ENCODE assay signal across 26 cellular contexts in the genomic region with DNA sequence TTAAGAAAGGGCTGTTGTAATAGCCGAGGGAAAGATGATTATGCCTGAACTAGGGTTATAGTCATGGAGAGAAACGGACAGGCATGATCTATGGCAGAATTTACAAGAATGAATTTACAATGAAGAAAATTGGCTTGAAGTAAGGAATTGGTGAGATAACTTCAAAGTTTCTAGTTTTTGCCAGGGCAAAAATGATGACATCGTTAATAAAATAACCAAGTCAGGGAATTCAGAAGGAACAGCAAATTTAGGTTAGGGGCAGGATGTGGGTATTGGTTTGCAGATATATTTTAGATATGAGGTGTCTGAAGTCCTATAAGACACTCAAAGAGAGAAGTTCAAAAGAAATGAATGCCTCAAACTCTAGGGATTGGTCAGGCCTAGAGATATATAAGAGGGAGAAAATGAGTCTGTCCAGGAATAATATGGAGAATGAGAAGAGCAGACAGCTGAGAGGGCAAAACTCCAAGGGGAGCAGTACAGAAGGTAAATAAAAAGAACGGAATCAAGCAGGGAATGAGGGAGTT.
DNase-seq lines count a peak whose midpoint lies in the region; ATAC-seq, FAIRE-seq and TF ChIP-seq lines count a peak whose summit lies in the region.
"Had no signal": no experiment of that assay in that cellular context is flagged by ENCODE, and none has a peak within 500 bp of the region (broad histone marks: within the 10 kb centered on the region; RNA-seq: fewer than 3 reads in every experiment).

No MANE protein-coding gene starts in this region.

- in situ Hi-C loops in IMR-90 (cut with MboI; ENCODE audit: low sequenced_read_pairs): no loop called here
- in situ Hi-C loops in GM12878 (cut with MboI): no loop called here

- no peak for TF ChIP-seq EP300 in GM12878 (IDR thresholded peaks at IDR 0.05; ENCODE audit: borderline replicate concordance in 1 of 2, control insufficient read depth in 1 of 2, low read depth in 2 of 2, low read length in 2 of 2)

- H3K27me3 Mint-ChIP-seq in activated T-cell treated with anti-CD3 and anti-CD28 coated beads, Interleukin-2, amount 50 U/mL, for 72 hours (ENCODE audit: low read depth): no peaks in the 10 kb centered on the region
- H3K27me3 Mint-ChIP-seq: IgD-negative memory B cell had no signal

- H3K4me2 ChIP-seq in IMR-90 (ENCODE audit: low read depth, low read length) (no peak overlapping the region), GM12878 (ENCODE audit: control insufficient read depth, insufficient read depth) (no peak overlapping the region)
- H3K4me2 ChIP-seq: smooth muscle cell had no signal

- H3K36me3 Mint-ChIP-seq in activated T-cell treated with anti-CD3 and anti-CD28 coated beads, Interleukin-2, amount 50 U/mL, for 72 hours (ENCODE audit: insufficient read depth in 2 of 2): peaks cover 15 to 16% of the 10 kb centered on the region in 2 donors
- peaks cover 73% of the 10 kb centered on the region for H3K36me3 Mint-ChIP-seq in stimulated activated effector memory CD8-positive, alpha-beta T cell treated with anti-CD3 and anti-CD28 coated beads, Interleukin-12 subunit alpha, Interleukin-12 subunit beta, amount 100 ng/mL, for 72 hours

- H3K4me3 ChIP-seq in IMR-90 (ENCODE audit: insufficient read depth, low read depth, low read length) (no peak overlapping the region), GM12878 (no peak overlapping the region), WERI-Rb-1 (ENCODE audit: low read depth, low read length) (no peak overlapping the region)
- H3K4me3 ChIP-seq: BLaER1 treated with 17β-estradiol and CSF1 and Interleukin-3, amounts not matched to agents 10 nM and 100 nM; body of pancreas; heart right ventricle; SJSA1; smooth muscle cell; testis had no signal

- POLR2A ChIA-PET in IMR-90 (lab: Charles Lee; ENCODE audit: unreplicated experiment): no interaction called here
- POLR2A ChIA-PET in GM12878 (lab: Charles Lee): no interaction called here

- H2AK5ac ChIP-seq in IMR-90 (ENCODE audit: low read depth, low read length): no peak overlapping the region

- H3K9me3 Mint-ChIP-seq in activated T-cell treated with anti-CD3 and anti-CD28 coated beads, Interleukin-2, amount 50 U/mL, for 72 hours: no peaks in the 10 kb centered on the region
- H3K9me3 Mint-ChIP-seq in stimulated activated effector memory CD8-positive, alpha-beta T cell treated with anti-CD3 and anti-CD28 coated beads, Interleukin-12 subunit alpha, Interleukin-12 subunit beta, amount 100 ng/mL, for 72 hours: no peaks in the 10 kb centered on the region
- H3K9me3 Mint-ChIP-seq: IgD-negative memory B cell had no signal

- H3K27me3 ChIP-seq in IMR-90 (ENCODE audit: control insufficient read depth, insufficient read depth, low read length) (no peaks in the 10 kb centered on the region), GM12878 (replicated peaks in 1 of 2; ENCODE audit: control insufficient read depth in 2 of 2, insufficient read depth in 2 of 2, low read length in 1 of 2) (no peaks in the 10 kb centered on the region), WERI-Rb-1 (ENCODE audit: insufficient read depth, low read depth, severe bottlenecking) (no peaks in the 10 kb centered on the region)
- H3K27me3 ChIP-seq: BLaER1 treated with 17β-estradiol and CSF1 and Interleukin-3, amounts not matched to agents 10 nM and 100 nM; body of pancreas; heart right ventricle; SJSA1; testis had no signal

- no peak overlapping the region for H4K91ac ChIP-seq in IMR-90 (ENCODE audit: insufficient read depth, low read depth, low read length)

- no peak for FAIRE-seq in GM12878 (lab: Jason Lieb, UNC)
- FAIRE-seq: GM19239, urothelium cell line had no signal

- dilution Hi-C loops in IMR-90 (cut with HindIII; ENCODE audit: low sequenced_read_pairs, unreplicated experiment): no loop called here

- no peaks in the 10 kb centered on the region for H3K9me1 ChIP-seq in IMR-90 (ENCODE audit: insufficient read depth, low read length)

- H2BK120ac ChIP-seq in IMR-90 (ENCODE audit: low read depth, low read length): no peak overlapping the region

- H3K18ac ChIP-seq in IMR-90 (ENCODE audit: low read depth, low read length): no peak overlapping the region

- peak in 1 of 2 donors; percentile 70 for ATAC-seq in activated T-cell treated with anti-CD3 and anti-CD28 coated beads, Interleukin-2, amount 50 U/mL, for 72 hours (replicated peaks in 1 of 2)
- ATAC-seq in IMR-90 (ENCODE audit: low read depth) (no peak), GM12878 (no peak), GM19452 (IDR thresholded peaks at IDR 0.05; ENCODE audit: unreplicated experiment) (no peak), HG03432 (IDR thresholded peaks at IDR 0.05; ENCODE audit: unreplicated experiment) (no peak)
- ATAC-seq in stimulated activated effector memory CD8-positive, alpha-beta T cell treated with anti-CD3 and anti-CD28 coated beads, Interleukin-12 subunit alpha, Interleukin-12 subunit beta, amount 100 ng/mL, for 72 hours: peak; percentile 79
- ATAC-seq: body of pancreas, heart right ventricle, left cardiac atrium had no signal

- H3K4me1 Mint-ChIP-seq in activated T-cell treated with anti-CD3 and anti-CD28 coated beads, Interleukin-2, amount 50 U/mL, for 72 hours (ENCODE audit: low read depth): peaks cover 16% of the 10 kb centered on the region
- peaks cover 16% of the 10 kb centered on the region for H3K4me1 Mint-ChIP-seq in stimulated activated effector memory CD8-positive, alpha-beta T cell treated with anti-CD3 and anti-CD28 coated beads, Interleukin-12 subunit alpha, Interleukin-12 subunit beta, amount 100 ng/mL, for 72 hours
- H3K4me1 Mint-ChIP-seq: IgD-negative memory B cell had no signal

- H4K5ac ChIP-seq in IMR-90 (ENCODE audit: low read depth, low read length): no peak overlapping the region

- TF ChIP-seq CTCF in IMR-90 (conservative IDR thresholded peaks at IDR 0.05; ENCODE audit: low read depth, low read length): no peak
- no peak for TF ChIP-seq CTCF in GM12878 (IDR thresholded peaks at IDR 0.05 in 2 of 3, conservative IDR thresholded peaks at IDR 0.05 in 1 of 3; ENCODE audit: control insufficient read depth in 2 of 3, extremely low read depth in 1 of 3, insufficient read depth in 1 of 3, low read depth in 3 of 3, low read length in 3 of 3)
- TF ChIP-seq CTCF in WERI-Rb-1 (IDR thresholded peaks at IDR 0.05; ENCODE audit: low read depth, low read length): no peak

- H3K9me3 ChIP-seq in IMR-90 (ENCODE audit: control insufficient read depth, insufficient read depth, low read length): no peaks in the 10 kb centered on the region
- H3K9me3 ChIP-seq in GM12878 (replicated peaks; ENCODE audit: control insufficient read depth, insufficient read depth, low read length): no peaks in the 10 kb centered on the region
- no peaks in the 10 kb centered on the region for H3K9me3 ChIP-seq in WERI-Rb-1 (ENCODE audit: severe bottlenecking)
- H3K9me3 ChIP-seq: BLaER1 treated with 17β-estradiol and CSF1 and Interleukin-3, amounts not matched to agents 10 nM and 100 nM; body of pancreas; heart right ventricle; SJSA1; testis had no signal

- CTCF ChIA-PET in IMR-90 (lab: Yijun Ruan, JAX) (no interaction called here), GM12878 (lab: Yijun Ruan, JAX) (no interaction called here)

- no peak for TF ChIP-seq POLR2A in IMR-90 (IDR thresholded peaks at IDR 0.05; ENCODE audit: low read depth, low read length)
- no peak for TF ChIP-seq POLR2A in GM12878 (IDR thresholded peaks at IDR 0.05; ENCODE audit: low read depth, low read length)

- no peaks in the 10 kb centered on the region; a peak in 1 of 4 replicates for H3K79me1 ChIP-seq in IMR-90 (ENCODE audit: low read depth in 1 of 2, low read length in 2 of 2)

- H3K36me3 ChIP-seq in IMR-90 (ENCODE audit: control insufficient read depth, insufficient read depth, low read length) (peaks cover 27% of the 10 kb centered on the region), GM12878 (ENCODE audit: control insufficient read depth in 2 of 2, insufficient read depth in 2 of 2, low read length in 1 of 2) (peaks cover 5 to 37% of the 10 kb centered on the region in 2 experiments), WERI-Rb-1 (peaks cover 64% of the 10 kb centered on the region)

- H3K23ac ChIP-seq in IMR-90 (ENCODE audit: low read depth, low read length): no peak overlapping the region

- H2BK5ac ChIP-seq in IMR-90 (ENCODE audit: low read depth, low read length, poor library complexity, severe bottlenecking): no peak overlapping the region

- SMC1A ChIA-PET in GM12878 (lab: Charles Lee; ENCODE audit: uncharacterized antibody, unreplicated experiment): interaction anchor here (0.7 kb wide), 1 partner anchor 22 kb away, joined by 3 read pairs; no protein-coding TSS in a partner anchor

- H2BK20ac ChIP-seq in IMR-90 (ENCODE audit: low read depth, low read length): no peak overlapping the region

- no peak overlapping the region for H3K14ac ChIP-seq in IMR-90 (replicated peaks; ENCODE audit: low read depth, low read length)

- RAD21 ChIA-PET in GM12878 (lab: Charles Lee; ENCODE audit: unreplicated experiment): no interaction called here

- no peaks in the 10 kb centered on the region for H4K20me1 ChIP-seq in IMR-90 (ENCODE audit: insufficient read depth, low read length)
- H4K20me1 ChIP-seq in GM12878 (ENCODE audit: control insufficient read depth, insufficient read depth): no peaks in the 10 kb centered on the region
- H4K20me1 ChIP-seq: BLaER1 treated with 17β-estradiol and CSF1 and Interleukin-3, amounts not matched to agents 10 nM and 100 nM had no signal

- no peak overlapping the region for H3K56ac ChIP-seq in IMR-90 (ENCODE audit: extremely low read depth, insufficient read depth, low read length)

- peak overlapping the region; percentile 66 for H3K27ac Mint-ChIP-seq in activated T-cell treated with anti-CD3 and anti-CD28 coated beads, Interleukin-2, amount 50 U/mL, for 72 hours
- H3K27ac Mint-ChIP-seq in stimulated activated effector memory CD8-positive, alpha-beta T cell treated with anti-CD3 and anti-CD28 coated beads, Interleukin-12 subunit alpha, Interleukin-12 subunit beta, amount 100 ng/mL, for 72 hours: peak overlapping the region; percentile 63

- H3K27ac ChIP-seq in IMR-90 (ENCODE audit: insufficient read depth, low read length) (no peak overlapping the region), GM12878 (ENCODE audit: control insufficient read depth, insufficient read depth) (no peak overlapping the region), WERI-Rb-1 (no peak overlapping the region)
- H3K27ac ChIP-seq: BLaER1 treated with 17β-estradiol and CSF1 and Interleukin-3, amounts not matched to agents 10 nM and 100 nM; body of pancreas; heart right ventricle; SJSA1; testis; VCaP had no signal

- H3K4ac ChIP-seq in IMR-90 (ENCODE audit: low read depth, low read length): no peak overlapping the region

- WGBS in IMR-90 (ENCODE audit: extremely low coverage in 2 of 2, insufficient read length in 1 of 2), 2 experiments: 100% methylated on average over 2 of the region's 4 CpGs; no CpG with 5 or more reads in 1 of the 2 experiments
- 100% methylated on average over 4 of the region's 4 CpGs for WGBS in GM12878 (ENCODE audit: insufficient coverage, insufficient replicate concordance, low lambda C conversion rate, missing lambda C conversion rate)

- H3K79me2 ChIP-seq in GM12878 (ENCODE audit: control insufficient read depth, insufficient read depth, low read length): no peaks in the 10 kb centered on the region

- H3K9ac ChIP-seq in IMR-90 (ENCODE audit: low read depth, low read length): no peak overlapping the region
- no peak overlapping the region for H3K9ac ChIP-seq in GM12878 (ENCODE audit: control insufficient read depth, insufficient read depth, low read length)
- H3K9ac ChIP-seq: BLaER1 treated with 17β-estradiol and CSF1 and Interleukin-3, amounts not matched to agents 10 nM and 100 nM had no signal

- no peak overlapping the region for H2AK9ac ChIP-seq in IMR-90 (replicated peaks; ENCODE audit: low read depth, low read length, poor library complexity)

- BruUV-seq in IMR-90 (replicated peaks; lab: Mats Ljungman, UMichigan): no TSS peak
- no TSS peak for BruUV-seq in GM12878 (replicated peaks; lab: Mats Ljungman, UMichigan)

- H2BK15ac ChIP-seq in IMR-90 (ENCODE audit: low read depth, low read length): no peak overlapping the region

- H2AFZ ChIP-seq in IMR-90 (replicated peaks; ENCODE audit: low read length, poor library complexity): no peak overlapping the region
- no peak overlapping the region for H2AFZ ChIP-seq in GM12878 (ENCODE audit: control insufficient read depth, low read depth, low read length)

- no peak overlapping the region for H4K8ac ChIP-seq in IMR-90 (ENCODE audit: low read depth in 2 of 2, low read length in 2 of 2)

- H3K4me1 ChIP-seq in IMR-90 (ENCODE audit: control insufficient read depth, insufficient read depth, low read length) (no peaks in the 10 kb centered on the region), GM12878 (ENCODE audit: control insufficient read depth, insufficient read depth, low read length) (no peaks in the 10 kb centered on the region)
- H3K4me1 ChIP-seq: body of pancreas, SJSA1, testis had no signal

- no peak for DNase-seq in activated T-cell treated with anti-CD3 and anti-CD28 coated beads, Interleukin-2, amount 50 U/mL, for 72 hours
- DNase-seq in activated T-cell treated with anti-CD3 and anti-CD28 coated beads, Interleukin-2, amount 50 U/mL, for 48 hours: no peak
- DNase-seq in IMR-90 (no peak), GM12878 (ENCODE audit: low read depth, low spot score) (no peak), WERI-Rb-1 (no peak)
- no peak for DNase-seq in stimulated activated effector memory CD8-positive, alpha-beta T cell treated with anti-CD3 and anti-CD28 coated beads, Interleukin-12 subunit alpha, Interleukin-12 subunit beta, amount 100 ng/mL, for 72 hours (ENCODE audit: low spot score in 2 of 2)
- DNase-seq: ACHN; activated CD8-positive, alpha-beta memory T cell treated with anti-CD3 and anti-CD28 coated beads for 24 hours; body of pancreas; heart right ventricle; left cardiac atrium; mesenchymal stem cell; NCI-H1092 treated with DMSO at 0.1 percent for 48 hours; NCI-H1930; NCI-H69; retina; testis had no signal

- peak overlapping the region in 1 of 2 donors; percentile 39 for H3K4me3 Mint-ChIP-seq in activated T-cell treated with anti-CD3 and anti-CD28 coated beads, Interleukin-2, amount 50 U/mL, for 72 hours
- peak overlapping the region; percentile 3 for H3K4me3 Mint-ChIP-seq in stimulated activated effector memory CD8-positive, alpha-beta T cell treated with anti-CD3 and anti-CD28 coated beads, Interleukin-12 subunit alpha, Interleukin-12 subunit beta, amount 100 ng/mL, for 72 hours
- H3K4me3 Mint-ChIP-seq: IgD-negative memory B cell had no signal

- intact Hi-C loops in IMR-90 (cut with micrococcal nuclease) (no loop called here), GM12878 (cut with micrococcal nuclease; ENCODE audit: unreplicated experiment) (no loop called here)

- TF ChIP-seq RAD21 in IMR-90 (IDR thresholded peaks at IDR 0.05; ENCODE audit: low read length): no peak
- TF ChIP-seq RAD21 in GM12878 (IDR thresholded peaks at IDR 0.05; ENCODE audit: insufficient read depth, low read depth, low read length): no peak
